ENCODE assay signal across 12 cellular contexts in the genomic region with DNA sequence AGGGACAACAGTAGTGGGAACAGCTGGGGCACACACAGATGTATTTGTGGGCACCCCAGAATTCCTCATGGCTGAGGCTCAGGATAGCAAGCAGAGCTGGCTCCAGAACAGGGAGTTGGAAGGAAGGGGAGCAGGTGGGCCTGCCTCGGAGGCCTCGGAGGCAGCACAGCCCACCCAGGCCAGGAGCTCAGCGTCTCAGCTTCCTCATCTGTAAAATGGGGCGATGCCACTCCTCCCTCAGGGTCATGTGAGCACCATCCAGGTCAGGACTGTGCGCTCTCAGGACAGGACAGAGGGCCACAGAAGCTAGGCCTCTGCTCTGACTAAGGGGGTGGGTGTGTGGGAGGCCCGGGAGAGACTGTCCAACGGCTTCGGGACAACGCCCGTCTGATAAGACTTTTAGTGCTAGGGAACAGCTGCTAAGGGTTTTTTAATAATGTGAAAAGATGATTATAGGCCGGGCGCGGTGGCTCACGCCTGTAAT.
DNase-seq lines count a peak whose midpoint lies in the region; ATAC-seq, FAIRE-seq and TF ChIP-seq lines count a peak whose summit lies in the region.
"Had no signal": no experiment of that assay in that cellular context is flagged by ENCODE, and none has a peak within 500 bp of the region (broad histone marks: within the 10 kb centered on the region; RNA-seq: fewer than 3 reads in every experiment).

No MANE protein-coding gene starts in this region.

- H3K4me2 ChIP-seq in GM12878 (ENCODE audit: control insufficient read depth, insufficient read depth), result 0 out of 2 replicates have a peak overlapping the region, but pooled peaks have one; percentile 38
- H3K4me2 ChIP-seq: A549 had no signal

- peaks cover 13% of the 10 kb centered on the region for H3K4me1 ChIP-seq in GM12878 (ENCODE audit: control insufficient read depth, insufficient read depth, low read length)

- peaks cover 67% of the 10 kb centered on the region for H3K4me1 Mint-ChIP-seq in activated CD4-positive, alpha-beta T cell treated with anti-CD3 and anti-CD28 coated beads, Interleukin-2, amount 10 ng/mL, durations not matched to agents 24 days and 14 days

- RAD21 ChIA-PET in GM12878 (lab: Charles Lee; ENCODE audit: unreplicated experiment), result interaction anchor here (0.9 to 2.4 kb wide), 4 partner anchors 9 to 35 kb away, joined by 3 to 11 read pairs (median 4); no protein-coding TSS in a partner anchor

- peak overlapping the region; percentile 79 for H3K4me3 Mint-ChIP-seq in activated CD4-positive, alpha-beta T cell treated with anti-CD3 and anti-CD28 coated beads, Interleukin-2, amount 10 ng/mL, durations not matched to agents 24 days and 14 days

- H3K79me2 ChIP-seq in GM12878 (ENCODE audit: control insufficient read depth, insufficient read depth, low read length), result no peaks in the 10 kb centered on the region

- ATAC-seq in GM12878 (no peak), GM19324 (IDR thresholded peaks at IDR 0.05; ENCODE audit: low FRiP score, unreplicated experiment) (no peak)
- ATAC-seq: A549 had no signal

- SMC1A ChIA-PET in GM12878 (lab: Charles Lee; ENCODE audit: uncharacterized antibody, unreplicated experiment), result interaction anchor here (0.6 to 2.9 kb wide), 9 partner anchors 9 to 316 kb away, joined by 3 to 12 read pairs (median 5); no protein-coding TSS in a partner anchor

- no peaks in the 10 kb centered on the region for H3K9me3 Mint-ChIP-seq in activated CD4-positive, alpha-beta T cell treated with anti-CD3 and anti-CD28 coated beads, Interleukin-2, amount 10 ng/mL, durations not matched to agents 24 days and 14 days

- H4K20me1 ChIP-seq in GM12878 (ENCODE audit: control insufficient read depth, insufficient read depth), result peaks cover 7% of the 10 kb centered on the region

- FAIRE-seq in GM12878 (lab: Jason Lieb, UNC), result no peak
- no peak for FAIRE-seq in HTR-8/SVneo (lab: Jason Lieb, UNC)
- FAIRE-seq: A549, G401.6, H54 had no signal

- no peak overlapping the region for H3K4me3 ChIP-seq in GM12878
- H3K4me3 ChIP-seq: A549 had no signal

- H3K27ac ChIP-seq in GM12878 (ENCODE audit: control insufficient read depth, insufficient read depth) (no peak overlapping the region), substantia nigra (ENCODE audit: low read depth, low read length, poor library complexity, severe bottlenecking) (peak overlapping the region; percentile 45)

- intact Hi-C loops in activated CD4-positive, alpha-beta T cell treated with anti-CD3 and anti-CD28 coated beads, Interleukin-2, amount 10 ng/mL, durations not matched to agents 24 days and 14 days (cut with micrococcal nuclease), result loop anchor here (1.0 to 5.0 kb wide), 2 partner anchors 29 to 37 kb away; no protein-coding TSS in a partner anchor
- intact Hi-C loops in GM12878 (cut with micrococcal nuclease; ENCODE audit: unreplicated experiment), result no loop called here

- peaks cover 18% of the 10 kb centered on the region for H3K36me3 Mint-ChIP-seq in activated CD4-positive, alpha-beta T cell treated with anti-CD3 and anti-CD28 coated beads, Interleukin-2, amount 10 ng/mL, durations not matched to agents 24 days and 14 days (ENCODE audit: low read depth)

- H3K27me3 ChIP-seq in GM12878 (replicated peaks in 1 of 2; ENCODE audit: control insufficient read depth in 2 of 2, insufficient read depth in 2 of 2, low read length in 1 of 2), result no peaks in the 10 kb centered on the region

- BruUV-seq in GM12878 (replicated peaks; lab: Mats Ljungman, UMichigan), result no TSS peak

- peak overlapping the region; percentile 87 for H3K27ac Mint-ChIP-seq in activated CD4-positive, alpha-beta T cell treated with anti-CD3 and anti-CD28 coated beads, Interleukin-2, amount 10 ng/mL, durations not matched to agents 24 days and 14 days

- no peak for TF ChIP-seq RAD21 in GM12878 (IDR thresholded peaks at IDR 0.05; ENCODE audit: insufficient read depth, low read depth, low read length)

- no peak for TF ChIP-seq EP300 in GM12878 (IDR thresholded peaks at IDR 0.05; ENCODE audit: borderline replicate concordance in 1 of 2, control insufficient read depth in 1 of 2, low read depth in 2 of 2, low read length in 2 of 2)

- DNase-seq in activated CD4-positive, alpha-beta T cell treated with anti-CD3 and anti-CD28 coated beads, Interleukin-2, amount 10 ng/mL, durations not matched to agents 24 days and 14 days, result no peak
- no peak for DNase-seq in activated CD4-positive, alpha-beta T cell treated with anti-CD3 and anti-CD28 coated beads, Interleukin-2, amount 50 U/mL, for 48 hours
- DNase-seq in GM12878 (ENCODE audit: low read depth, low spot score) (no peak), mesenteric fat pad (ENCODE audit: low spot score) (peak; percentile 57), substantia nigra (lab: John Stamatoyannopoulos, UW) (no peak), HTR-8/SVneo (ENCODE audit: insufficient read length, low spot score) (no peak), germinal center (ENCODE audit: low spot score) (no peak)
- DNase-seq: T1000 had no signal

- no peaks in the 10 kb centered on the region for H3K36me3 ChIP-seq in GM12878 (ENCODE audit: control insufficient read depth in 2 of 2, insufficient read depth in 2 of 2, low read length in 1 of 2)

- in situ Hi-C loops in GM12878 (cut with MboI), result no loop called here

- no peaks in the 10 kb centered on the region for H3K9me3 ChIP-seq in GM12878 (replicated peaks; ENCODE audit: control insufficient read depth, insufficient read depth, low read length)
- H3K9me3 ChIP-seq: A549 had no signal

- POLR2A ChIA-PET in GM12878 (lab: Charles Lee), result interaction anchor here (0.7 to 1.5 kb wide), 3 partner anchors 10 to 87 kb away, joined by 3 read pairs; no protein-coding TSS in a partner anchor

- no peak overlapping the region for H2AFZ ChIP-seq in GM12878 (ENCODE audit: control insufficient read depth, low read depth, low read length)

- no peak overlapping the region for H3K9ac ChIP-seq in GM12878 (ENCODE audit: control insufficient read depth, insufficient read depth, low read length)

- peaks cover 1% of the 10 kb centered on the region for H3K27me3 Mint-ChIP-seq in activated CD4-positive, alpha-beta T cell treated with anti-CD3 and anti-CD28 coated beads, Interleukin-2, amount 10 ng/mL, durations not matched to agents 24 days and 14 days

- no peak for TF ChIP-seq POLR2A in GM12878 (IDR thresholded peaks at IDR 0.05; ENCODE audit: low read depth, low read length)

- CTCF ChIA-PET in GM12878 (lab: Yijun Ruan, JAX), result interaction anchor here (0.9 to 2.5 kb wide), 4 partner anchors 9 to 151 kb away, joined by 3 to 10 read pairs (median 6); no protein-coding TSS in a partner anchor

- WGBS in GM12878 (ENCODE audit: insufficient coverage, insufficient replicate concordance, low lambda C conversion rate, missing lambda C conversion rate), result 95% methylated on average over 14 of the region's 14 CpGs

- TF ChIP-seq CTCF in GM12878 (IDR thresholded peaks at IDR 0.05 in 2 of 3, conservative IDR thresholded peaks at IDR 0.05 in 1 of 3; ENCODE audit: control insufficient read depth in 2 of 3, extremely low read depth in 1 of 3, insufficient read depth in 1 of 3, low read depth in 3 of 3, low read length in 3 of 3), result no peak

TF ChIP-seq in GM12878, 131 proteins besides CTCF, POLR2A, EP300 and RAD21:
- no peak for TF ChIP-seq CHD2 (IDR thresholded peaks at IDR 0.05; ENCODE audit: borderline replicate concordance, low read depth, low read length)
